Comparison of ENCODE assay signal across 2 cellular contexts in genomic region chr1:238991730-238992490, GRCh38.
TF ChIP-seq lines count a peak whose summit lies in the region.

No MANE protein-coding gene starts in this region.

TF ChIP-seq in H1, 55 proteins besides CTCF, POLR2A, EP300 and RAD21:
- TF ChIP-seq TEAD4 (IDR thresholded peaks at IDR 0.05; ENCODE audit: low read depth, low read length) (no peak), TBP (IDR thresholded peaks at IDR 0.05; ENCODE audit: low read depth, low read length) (no peak), TCF12 (IDR thresholded peaks at IDR 0.05; ENCODE audit: low read depth, low read length) (no peak), KDM4A (IDR thresholded peaks at IDR 0.05; ENCODE audit: low read depth, low read length, severe bottlenecking) (no peak), GTF2F1 (IDR thresholded peaks at IDR 0.05; ENCODE audit: borderline replicate concordance, low read depth, low read length) (no peak), PHF8 (conservative IDR thresholded peaks at IDR 0.05; ENCODE audit: low read depth, low read length) (no peak), FOSL1 (IDR thresholded peaks at IDR 0.05; ENCODE audit: insufficient read depth, low read depth, low read length) (no peak), CREB1 (IDR thresholded peaks at IDR 0.05) (no peak), BRCA1 (IDR thresholded peaks at IDR 0.05; ENCODE audit: low read depth, low read length) (no peak), SP2 (IDR thresholded peaks at IDR 0.05; ENCODE audit: low read length) (no peak), NANOG (IDR thresholded peaks at IDR 0.05; ENCODE audit: insufficient read depth, low read depth, low read length, poor library complexity, severe bottlenecking) (no peak), HDAC6 (IDR thresholded peaks at IDR 0.05; ENCODE audit: low read depth, low read length) (no peak), GABPA (IDR thresholded peaks at IDR 0.05; ENCODE audit: borderline replicate concordance, insufficient read depth, low read length) (no peak), BCL11A (IDR thresholded peaks at IDR 0.05; ENCODE audit: low read depth in 2 of 2, low read length in 2 of 2) (no peak), CBX8 (IDR thresholded peaks at IDR 0.05; ENCODE audit: borderline replicate concordance, low read depth, low read length) (no peak), SAP30 (IDR thresholded peaks at IDR 0.05; ENCODE audit: insufficient read depth, insufficient replicate concordance, low read length) (no peak), SIRT6 (IDR thresholded peaks at IDR 0.05; ENCODE audit: low read length) (no peak)
- TF ChIP-seq, protein P1, sequence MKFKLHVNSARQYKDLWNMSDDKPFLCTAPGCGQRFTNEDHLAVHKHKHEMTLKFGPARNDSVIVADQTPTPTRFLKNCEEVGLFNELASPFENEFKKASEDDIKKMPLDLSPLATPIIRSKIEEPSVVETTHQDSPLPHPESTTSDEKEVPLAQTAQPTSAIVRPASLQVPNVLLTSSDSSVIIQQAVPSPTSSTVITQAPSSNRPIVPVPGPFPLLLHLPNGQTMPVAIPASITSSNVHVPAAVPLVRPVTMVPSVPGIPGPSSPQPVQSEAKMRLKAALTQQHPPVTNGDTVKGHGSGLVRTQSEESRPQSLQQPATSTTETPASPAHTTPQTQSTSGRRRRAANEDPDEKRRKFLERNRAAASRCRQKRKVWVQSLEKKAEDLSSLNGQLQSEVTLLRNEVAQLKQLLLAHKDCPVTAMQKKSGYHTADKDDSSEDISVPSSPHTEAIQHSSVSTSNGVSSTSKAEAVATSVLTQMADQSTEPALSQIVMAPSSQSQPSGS (IDR thresholded peaks at IDR 0.05; ENCODE audit: low read length), result no peak
- TF ChIP-seq, protein P2, sequence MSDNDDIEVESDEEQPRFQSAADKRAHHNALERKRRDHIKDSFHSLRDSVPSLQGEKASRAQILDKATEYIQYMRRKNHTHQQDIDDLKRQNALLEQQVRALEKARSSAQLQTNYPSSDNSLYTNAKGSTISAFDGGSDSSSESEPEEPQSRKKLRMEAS (IDR thresholded peaks at IDR 0.05), result no peak
TF ChIP-seq in H1: peak in this region for 0.

TF ChIP-seq in HEK293T, 16 proteins besides CTCF, POLR2A, EP300 and RAD21:
- no peak for TF ChIP-seq FOXK2 (IDR thresholded peaks at IDR 0.05)
- TF ChIP-seq SUZ12 (IDR thresholded peaks at IDR 0.05), result no peak
- no peak for TF ChIP-seq PKNOX1 (IDR thresholded peaks at IDR 0.05)
- no peak for TF ChIP-seq SP1 (IDR thresholded peaks at IDR 0.05)
- TF ChIP-seq HDGF (IDR thresholded peaks at IDR 0.05; ENCODE audit: borderline replicate concordance), result no peak
- TF ChIP-seq FOXA1 (IDR thresholded peaks at IDR 0.05), result no peak
- no peak for TF ChIP-seq ZNF384 (IDR thresholded peaks at IDR 0.05)
- no peak for TF ChIP-seq ARNT (IDR thresholded peaks at IDR 0.05)
- TF ChIP-seq BHLHE40 (IDR thresholded peaks at IDR 0.05; ENCODE audit: borderline replicate concordance), result no peak
- TF ChIP-seq NFRKB (IDR thresholded peaks at IDR 0.05), result no peak
- no peak for TF ChIP-seq CTBP1 (IDR thresholded peaks at IDR 0.05; ENCODE audit: borderline replicate concordance)
